ENCODE assay signal across 14 cellular contexts in the genomic region with DNA sequence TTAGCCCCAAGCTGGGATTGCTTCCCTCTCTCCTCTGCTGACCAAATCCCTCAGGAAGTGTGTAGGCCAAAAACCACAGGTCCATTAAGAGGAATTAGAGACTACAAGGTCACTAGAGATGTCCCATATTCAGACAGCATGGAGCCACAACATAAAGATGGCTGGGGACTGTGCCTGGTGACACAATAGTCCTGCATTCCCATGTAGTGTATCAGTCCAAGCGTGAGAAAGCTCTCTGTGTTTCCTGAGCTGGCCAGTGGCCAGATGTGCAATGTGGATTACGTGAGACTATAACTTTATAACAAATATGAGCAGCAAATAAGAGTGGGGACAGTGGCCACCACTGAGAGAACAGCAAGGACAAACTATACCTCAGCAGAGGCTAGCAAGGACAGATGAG. TPM values are rescaled to one million over a fixed set of nuclear protein-coding genes. Genes with fewer than 3 reads are reported as not detected.
DNase-seq lines count a peak whose midpoint lies in the region; ATAC-seq and TF ChIP-seq lines count a peak whose summit lies in the region.
"Had no signal": no experiment of that assay in that cellular context is flagged by ENCODE, and none has a peak within 500 bp of the region (broad histone marks: within the 10 kb centered on the region; RNA-seq: fewer than 3 reads in every experiment).

No MANE protein-coding gene starts in this region.

- CTCF ChIA-PET in activated CD4-positive, alpha-beta memory T cell treated with anti-CD3 and anti-CD28 coated beads, Interleukin-2, amount 10 ng/mL, durations not matched to agents 7 days and 5 days (lab: Charles Lee) = interaction anchor here (0.9 to 7.3 kb wide), 5 partner anchors 13 to 122 kb away, joined by 3 to 83 read pairs (median 9); no protein-coding TSS in a partner anchor

- POLR2A ChIA-PET in activated CD4-positive, alpha-beta memory T cell treated with anti-CD3 and anti-CD28 coated beads, Interleukin-2, amount 10 ng/mL, durations not matched to agents 7 days and 5 days (lab: Charles Lee) = no interaction called here

- DNase-seq in AG08395 (ENCODE audit: low spot score) (peak; percentile 80), LNCaP clone FGC (ENCODE audit: low read depth) (peak; percentile 58), dedifferentiated amniotic fluid mesenchymal stem cell (ENCODE audit: extremely low spot score) (peak; percentile 45), mesenteric fat pad (ENCODE audit: low spot score) (peak; percentile 73), NCI-H226 (no peak), germinal center (ENCODE audit: low spot score) (no peak)
- DNase-seq in activated CD4-positive, alpha-beta memory T cell treated with anti-CD3 and anti-CD28 coated beads, Interleukin-2, amount 10 ng/mL, durations not matched to agents 7 days and 5 days = no peak
- DNase-seq: activated naive CD4-positive, alpha-beta T cell treated with anti-CD3 and anti-CD28 coated beads for 36 hours; endodermal cell; NCI-H2029 treated with DMSO at 0.1 percent for 48 hours; nucleus accumbens had no signal

- H3K4me3 ChIP-seq in LNCaP clone FGC (ENCODE audit: low read depth, low read length) = no peak overlapping the region
- H3K4me3 ChIP-seq: suprapubic skin had no signal

- no peaks in the 10 kb centered on the region for H3K36me3 Mint-ChIP-seq in activated CD4-positive, alpha-beta memory T cell treated with anti-CD3 and anti-CD28 coated beads, Interleukin-2, amount 10 ng/mL, durations not matched to agents 7 days and 5 days (ENCODE audit: low read depth)

- ATAC-seq in esophagus mucosa = no peak
- ATAC-seq: activated CD4-positive, CD25-positive, alpha-beta regulatory T cell treated with anti-CD3 and anti-CD28 coated beads, Interleukin-2, amount 50 U/mL, for 24 hours had no signal

- no peaks in the 10 kb centered on the region for H3K9me3 Mint-ChIP-seq in activated CD4-positive, alpha-beta memory T cell treated with anti-CD3 and anti-CD28 coated beads, Interleukin-2, amount 10 ng/mL, durations not matched to agents 7 days and 5 days
- H3K9me3 Mint-ChIP-seq: activated naive CD4-positive, alpha-beta T cell treated with anti-CD3 and anti-CD28 coated beads for 36 hours; endodermal cell had no signal

- peaks cover 10% of the 10 kb centered on the region for H3K27me3 Mint-ChIP-seq in activated CD4-positive, alpha-beta memory T cell treated with anti-CD3 and anti-CD28 coated beads, Interleukin-2, amount 10 ng/mL, durations not matched to agents 7 days and 5 days

- peaks cover 4% of the 10 kb centered on the region for H3K4me1 Mint-ChIP-seq in activated CD4-positive, alpha-beta memory T cell treated with anti-CD3 and anti-CD28 coated beads, Interleukin-2, amount 10 ng/mL, durations not matched to agents 7 days and 5 days
- H3K4me1 Mint-ChIP-seq: endodermal cell had no signal

- no peak overlapping the region for H3K4me3 Mint-ChIP-seq in activated CD4-positive, alpha-beta memory T cell treated with anti-CD3 and anti-CD28 coated beads, Interleukin-2, amount 10 ng/mL, durations not matched to agents 7 days and 5 days
- H3K4me3 Mint-ChIP-seq: activated naive CD4-positive, alpha-beta T cell treated with anti-CD3 and anti-CD28 coated beads for 36 hours; endodermal cell had no signal

- no peak overlapping the region for H3K27ac Mint-ChIP-seq in activated CD4-positive, alpha-beta memory T cell treated with anti-CD3 and anti-CD28 coated beads, Interleukin-2, amount 10 ng/mL, durations not matched to agents 7 days and 5 days
- H3K27ac Mint-ChIP-seq: activated naive CD4-positive, alpha-beta T cell treated with anti-CD3 and anti-CD28 coated beads for 36 hours; endodermal cell had no signal

- no peak for TF ChIP-seq CTCF in LNCaP clone FGC (IDR thresholded peaks at IDR 0.05; ENCODE audit: control insufficient read depth, extremely low read depth, insufficient read depth)

RNA-seq across cellular contexts. Expression of a gene that starts 7.6 kb away (rescaled TPM):
- total RNA-seq in mesenteric fat pad (not detected), esophagus mucosa (not detected)
- not detected for total RNA-seq in activated CD4-positive, alpha-beta memory T cell treated with anti-CD3 and anti-CD28 coated beads, Interleukin-2, amount 10 ng/mL, durations not matched to agents 7 days and 5 days
- total RNA-seq: activated naive CD4-positive, alpha-beta T cell treated with anti-CD3 and anti-CD28 coated beads for 36 hours; endodermal cell; suprapubic skin had no signal

RNA-seq across cellular contexts. Expression of a gene that starts 20.9 kb away (rescaled TPM):
- total RNA-seq in mesenteric fat pad (not detected), esophagus mucosa (not detected)
- not detected for total RNA-seq in activated CD4-positive, alpha-beta memory T cell treated with anti-CD3 and anti-CD28 coated beads, Interleukin-2, amount 10 ng/mL, durations not matched to agents 7 days and 5 days
- total RNA-seq: activated naive CD4-positive, alpha-beta T cell treated with anti-CD3 and anti-CD28 coated beads for 36 hours; endodermal cell; suprapubic skin had no signal

RNA-seq across cellular contexts. Expression of a gene that starts 53.1 kb away (rescaled TPM):
- not detected for total RNA-seq in mesenteric fat pad
- total RNA-seq in activated CD4-positive, alpha-beta memory T cell treated with anti-CD3 and anti-CD28 coated beads, Interleukin-2, amount 10 ng/mL, durations not matched to agents 7 days and 5 days = not detected
- total RNA-seq in esophagus mucosa = not detected
- total RNA-seq: activated naive CD4-positive, alpha-beta T cell treated with anti-CD3 and anti-CD28 coated beads for 36 hours; endodermal cell; suprapubic skin had no signal

Comparison
In these comparisons a context has a peak if more than half of its experiments do, and no peak if none do; other contexts are left out.
1. DNase-seq: peak in AG08395 (single experiment), LNCaP clone FGC (single experiment), dedifferentiated amniotic fluid mesenchymal stem cell (single experiment) and mesenteric fat pad (single experiment); none in NCI-H226 (single experiment), activated CD4-positive, alpha-beta memory T cell treated with anti-CD3 and anti-CD28 coated beads, Interleukin-2, amount 10 ng/mL, durations not matched to agents 7 days and 5 days (single experiment) and germinal center (single experiment).